1 cellular context compared by ENCODE assay signal in the genomic region with DNA sequence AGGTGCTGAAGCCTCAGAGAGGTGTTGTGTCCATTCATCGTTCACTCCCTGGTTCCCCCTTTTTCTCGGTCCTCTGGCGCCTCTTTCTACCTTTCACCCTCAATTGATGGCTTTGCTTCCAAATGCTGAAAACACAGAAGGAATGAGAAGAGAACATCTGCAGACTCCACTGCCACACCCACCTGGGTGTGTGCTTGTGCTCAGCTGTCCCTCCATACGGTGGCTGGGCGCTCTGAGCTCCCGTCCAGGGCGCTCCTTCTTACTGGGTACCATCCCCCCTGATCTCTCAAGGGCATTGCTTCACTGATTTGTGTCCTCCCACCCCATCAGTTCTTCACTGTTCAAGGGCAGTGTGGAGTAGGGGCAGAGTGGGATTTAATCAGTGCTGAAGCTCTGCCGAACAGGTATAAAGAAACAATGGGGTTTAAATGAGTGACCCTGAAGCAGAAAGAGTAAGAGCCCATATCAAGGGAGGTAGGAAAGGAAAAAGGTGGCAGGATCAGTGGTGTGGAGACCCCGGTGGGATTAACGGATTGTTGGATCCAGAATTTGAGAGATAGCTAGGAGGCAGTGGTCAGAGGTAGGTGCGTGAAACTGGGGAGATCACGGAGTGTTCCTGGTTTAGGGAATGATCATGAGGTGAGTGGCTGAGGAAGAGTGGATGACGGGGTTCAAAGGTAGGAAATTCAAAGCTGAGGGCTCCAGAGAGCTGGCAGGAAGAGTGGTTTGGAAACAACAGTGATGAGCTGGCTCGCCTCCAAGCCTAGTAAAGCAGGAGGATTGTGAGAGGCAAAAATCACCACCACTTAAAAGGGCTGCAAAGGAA.
TF ChIP-seq lines count a peak whose summit lies in the region.

No MANE protein-coding gene starts in this region.

TF ChIP-seq in liver, 16 proteins besides CTCF, POLR2A, EP300 and RAD21 (continued from another document):
- TF ChIP-seq, protein P1, sequence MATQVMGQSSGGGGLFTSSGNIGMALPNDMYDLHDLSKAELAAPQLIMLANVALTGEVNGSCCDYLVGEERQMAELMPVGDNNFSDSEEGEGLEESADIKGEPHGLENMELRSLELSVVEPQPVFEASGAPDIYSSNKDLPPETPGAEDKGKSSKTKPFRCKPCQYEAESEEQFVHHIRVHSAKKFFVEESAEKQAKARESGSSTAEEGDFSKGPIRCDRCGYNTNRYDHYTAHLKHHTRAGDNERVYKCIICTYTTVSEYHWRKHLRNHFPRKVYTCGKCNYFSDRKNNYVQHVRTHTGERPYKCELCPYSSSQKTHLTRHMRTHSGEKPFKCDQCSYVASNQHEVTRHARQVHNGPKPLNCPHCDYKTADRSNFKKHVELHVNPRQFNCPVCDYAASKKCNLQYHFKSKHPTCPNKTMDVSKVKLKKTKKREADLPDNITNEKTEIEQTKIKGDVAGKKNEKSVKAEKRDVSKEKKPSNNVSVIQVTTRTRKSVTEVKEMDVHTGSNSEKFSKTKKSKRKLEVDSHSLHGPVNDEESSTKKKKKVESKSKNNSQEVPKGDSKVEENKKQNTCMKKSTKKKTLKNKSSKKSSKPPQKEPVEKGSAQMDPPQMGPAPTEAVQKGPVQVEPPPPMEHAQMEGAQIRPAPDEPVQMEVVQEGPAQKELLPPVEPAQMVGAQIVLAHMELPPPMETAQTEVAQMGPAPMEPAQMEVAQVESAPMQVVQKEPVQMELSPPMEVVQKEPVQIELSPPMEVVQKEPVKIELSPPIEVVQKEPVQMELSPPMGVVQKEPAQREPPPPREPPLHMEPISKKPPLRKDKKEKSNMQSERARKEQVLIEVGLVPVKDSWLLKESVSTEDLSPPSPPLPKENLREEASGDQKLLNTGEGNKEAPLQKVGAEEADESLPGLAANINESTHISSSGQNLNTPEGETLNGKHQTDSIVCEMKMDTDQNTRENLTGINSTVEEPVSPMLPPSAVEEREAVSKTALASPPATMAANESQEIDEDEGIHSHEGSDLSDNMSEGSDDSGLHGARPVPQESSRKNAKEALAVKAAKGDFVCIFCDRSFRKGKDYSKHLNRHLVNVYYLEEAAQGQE (IDR thresholded peaks at IDR 0.05), result peak; percentile 78
- TF ChIP-seq, protein P2, sequence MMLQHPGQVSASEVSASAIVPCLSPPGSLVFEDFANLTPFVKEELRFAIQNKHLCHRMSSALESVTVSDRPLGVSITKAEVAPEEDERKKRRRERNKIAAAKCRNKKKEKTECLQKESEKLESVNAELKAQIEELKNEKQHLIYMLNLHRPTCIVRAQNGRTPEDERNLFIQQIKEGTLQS (IDR thresholded peaks at IDR 0.05), result no peak
- TF ChIP-seq, protein P3, sequence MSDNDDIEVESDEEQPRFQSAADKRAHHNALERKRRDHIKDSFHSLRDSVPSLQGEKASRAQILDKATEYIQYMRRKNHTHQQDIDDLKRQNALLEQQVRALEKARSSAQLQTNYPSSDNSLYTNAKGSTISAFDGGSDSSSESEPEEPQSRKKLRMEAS (IDR thresholded peaks at IDR 0.05), result peak; percentile 69
- TF ChIP-seq HNF4G (IDR thresholded peaks at IDR 0.05) (peak; percentile 34), SP1 (IDR thresholded peaks at IDR 0.05) (peak; percentile 74), FOXA1 (IDR thresholded peaks at IDR 0.05) (no peak), TAF1 (conservative IDR thresholded peaks at IDR 0.05) (no peak), GABPA (IDR thresholded peaks at IDR 0.05 in 1 of 2, conservative IDR thresholded peaks at IDR 0.05 in 1 of 2) (no peak)
